Comparison of ENCODE assay signal across 8 cellular contexts in genomic region chr2:46970334-46971288, GRCh38. TPM values are rescaled to one million over a fixed set of nuclear protein-coding genes. Genes with fewer than 3 reads are reported as not detected.
DNase-seq lines count a peak whose midpoint lies in the region; ATAC-seq and TF ChIP-seq lines count a peak whose summit lies in the region.

No MANE protein-coding gene starts in this region.

- H3K4me3 ChIP-seq in heart right ventricle (no peak overlapping the region), subcutaneous abdominal adipose tissue (ENCODE audit: low read depth in 1 of 5, low read length in 5 of 5) (no peak overlapping the region), BE2C (ENCODE audit: low read depth, low read length) (no peak overlapping the region)

- DNase-seq in SKM-1 (lab: John Stamatoyannopoulos, UW; ENCODE audit: unreplicated experiment) (peak; percentile 66), heart right ventricle (no peak), COLO668 (lab: John Stamatoyannopoulos, UW; ENCODE audit: unreplicated experiment) (no peak), BE2C (no peak)

- H3K9ac ChIP-seq in subcutaneous abdominal adipose tissue (ENCODE audit: low read length in 5 of 5), result peak overlapping the region in 1 of 5 donors; percentile 17

- WGBS in heart right ventricle, 2 donors, result 79 to 83% methylated on average over 13 of the region's 13 CpGs

- ATAC-seq in HG02642 (IDR thresholded peaks at IDR 0.05; ENCODE audit: poor library complexity, unreplicated experiment) (peak; percentile 61), heart right ventricle (peak in 7 of 8 donors; percentile 23 to 69 (median 37)), HG03432 (IDR thresholded peaks at IDR 0.05; ENCODE audit: unreplicated experiment) (no peak), GM18909 (IDR thresholded peaks at IDR 0.05; ENCODE audit: poor library complexity, unreplicated experiment) (no peak)

- peaks cover 0 to 14% (median 0%) of the 10 kb centered on the region in 9 donors for H3K36me3 ChIP-seq in heart right ventricle
- H3K36me3 ChIP-seq in subcutaneous abdominal adipose tissue (ENCODE audit: control insufficient read depth in 5 of 5, insufficient read depth in 5 of 5, low read length in 5 of 5), result peaks cover 0 to 11% (median 6%) of the 10 kb centered on the region in 5 donors
- no peaks in the 10 kb centered on the region for H3K36me3 ChIP-seq in BE2C

- H3K9me3 ChIP-seq in heart right ventricle (no peaks in the 10 kb centered on the region), subcutaneous abdominal adipose tissue (ENCODE audit: control insufficient read depth in 5 of 5, low read length in 5 of 5) (no peaks in the 10 kb centered on the region), BE2C (no peaks in the 10 kb centered on the region)

- H3K27ac ChIP-seq in heart right ventricle (peak overlapping the region in 3 of 10 donors; percentile 13 to 58 (median 54)), subcutaneous abdominal adipose tissue (ENCODE audit: low read depth, low read length) (peak overlapping the region; percentile 57)

- TF ChIP-seq CTCF in heart right ventricle (IDR thresholded peaks at IDR 0.05) (no peak), BE2C (IDR thresholded peaks at IDR 0.05; ENCODE audit: low read depth, low read length) (no peak)

- intact Hi-C loops in heart right ventricle (cut with DNase I), result no loop called here

- H3K27me3 ChIP-seq in heart right ventricle, result no peaks in the 10 kb centered on the region
- no peaks in the 10 kb centered on the region for H3K27me3 ChIP-seq in subcutaneous abdominal adipose tissue (ENCODE audit: control insufficient read depth in 5 of 5, insufficient read depth in 4 of 5, low read length in 5 of 5)
- H3K27me3 ChIP-seq in BE2C, result no peaks in the 10 kb centered on the region

- H3K4me1 ChIP-seq in heart right ventricle, result peaks cover 5 to 60% (median 16%) of the 10 kb centered on the region in 9 donors
- peaks cover 10 to 69% (median 58%) of the 10 kb centered on the region in 5 donors for H3K4me1 ChIP-seq in subcutaneous abdominal adipose tissue (ENCODE audit: control insufficient read depth in 5 of 5, insufficient read depth in 5 of 5, low read length in 5 of 5)
- H3K4me1 ChIP-seq in BE2C, result no peaks in the 10 kb centered on the region

RNA-seq across cellular contexts. Expression of gene TTC7A, which starts 29.6 kb away (rescaled TPM):
- 10 to 100 TPM in 2 of 10 donors, 1 to 10 TPM in 8; 4.8 to 11.4 (median 6.7) TPM for total RNA-seq in heart right ventricle
- polyA plus RNA-seq in heart right ventricle, result 10 to 100 TPM in 1 of 2 donors, 1 to 10 TPM in 1; 6.0 to 11.0 TPM
- polyA plus RNA-seq in BE2C (2012; ENCODE audit: insufficient read depth, insufficient read length, low read depth), result 19.2 TPM

RNA-seq across cellular contexts. Expression of gene MCFD2, which starts 55.0 kb away (rescaled TPM):
- 10 to 100 TPM; 47.8 to 88.4 (median 54.0) TPM for total RNA-seq in heart right ventricle
- 10 to 100 TPM; 13.2 to 53.4 TPM for polyA plus RNA-seq in heart right ventricle
- polyA plus RNA-seq in BE2C (2012; ENCODE audit: insufficient read depth, insufficient read length, low read depth), result 42.6 TPM

Comparison
In these comparisons a context has a peak if more than half of its experiments do, and no peak if none do; other contexts are left out.
1. ATAC-seq: peak in HG02642 (single experiment) and heart right ventricle (7 of 8); none in HG03432 (single experiment) and GM18909 (single experiment).